Comparison of ENCODE assay signal across 1 cellular context in genomic region chr3:58305882-58306661, GRCh38.
TF ChIP-seq lines count a peak whose summit lies in the region.

HTD2 (plus strand) TSS chr3:58306520; CDS start chr3:58317614, 11,094 bp downstream.
RPP14 (plus strand) TSS chr3:58306245; CDS start chr3:58310330, 4,085 bp downstream.

TF ChIP-seq in GM23338, 12 proteins besides CTCF, POLR2A, EP300 and RAD21 (continued from another document):
- peak; percentile 79; the same call in 1 of the 2 replicates for TF ChIP-seq ETS1 (IDR thresholded peaks at IDR 0.05)
- TF ChIP-seq POLR2AphosphoS5 (IDR thresholded peaks at IDR 0.05; ENCODE audit: low read depth) = peak; percentile 77
- TF ChIP-seq ZNF331 (CRISPR knock-in tag; IDR thresholded peaks at IDR 0.05; ENCODE audit: low read depth) = no peak
- no peak for TF ChIP-seq EZH2 (IDR thresholded peaks at IDR 0.05; ENCODE audit: low read depth, unreplicated experiment)
- no peak for TF ChIP-seq STAT1 (IDR thresholded peaks at IDR 0.05; ENCODE audit: unreplicated experiment)
- TF ChIP-seq ZNF114 (CRISPR knock-in tag; IDR thresholded peaks at IDR 0.05) = no peak
- no peak for TF ChIP-seq ZNF462 (CRISPR knock-in tag; IDR thresholded peaks at IDR 0.05)
